ENCODE assay signal across 8 cellular contexts in genomic region chr20:19937651-19938420, GRCh38.
DNase-seq lines count a peak whose midpoint lies in the region; ATAC-seq and TF ChIP-seq lines count a peak whose summit lies in the region.

No MANE protein-coding gene starts in this region.

- H3K4me1 ChIP-seq in stomach: peaks cover 21 to 46% (median 28%) of the 10 kb centered on the region in 4 donors

- peaks cover 2% of the 10 kb centered on the region for H3K36me3 Mint-ChIP-seq in activated naive CD4-positive, alpha-beta T cell treated with anti-CD3 and anti-CD28 coated beads, Interleukin-2, amount 10 ng/mL, durations not matched to agents 7 days and 5 days

- H3K9me3 Mint-ChIP-seq in activated naive CD4-positive, alpha-beta T cell treated with anti-CD3 and anti-CD28 coated beads, Interleukin-2, amount 10 ng/mL, durations not matched to agents 7 days and 5 days: no peaks in the 10 kb centered on the region

- TF ChIP-seq POLR2A in stomach (IDR thresholded peaks at IDR 0.05): no peak

- CTCF ChIA-PET in activated naive CD4-positive, alpha-beta T cell treated with anti-CD3 and anti-CD28 coated beads, Interleukin-2, amount 10 ng/mL, durations not matched to agents 7 days and 5 days (lab: Charles Lee): interaction anchor here (0.7 kb wide), 1 partner anchor 57 kb away, joined by 3 read pairs; no protein-coding TSS in a partner anchor

- WGBS in stomach, 5 donors: 63 to 84% (median 81%) methylated on average over 8 of the region's 8 CpGs

- no peaks in the 10 kb centered on the region for H3K9me3 ChIP-seq in stomach

- DNase-seq in activated CD8-positive, alpha-beta memory T cell treated with anti-CD3 and anti-CD28 coated beads for 24 hours: peak; percentile 57
- DNase-seq in activated CD8-positive, alpha-beta memory T cell treated with anti-CD3 and anti-CD28 coated beads, Interleukin-2, amount 50 U/mL, for 48 hours: no peak
- peak; percentile 40 for DNase-seq in activated naive CD4-positive, alpha-beta T cell treated with anti-CD3 and anti-CD28 coated beads, Interleukin-2, amount 10 ng/mL, durations not matched to agents 7 days and 5 days
- no peak for DNase-seq in stomach
- no peak for DNase-seq in activated effector memory CD4-positive, alpha-beta T cell treated with anti-CD3 and anti-CD28 coated beads, Interleukin-2, amount 50 U/mL, for 16 hours
- DNase-seq in NCI-H1092 treated with DMSO at 0.1 percent for 48 hours (lab: John Stamatoyannopoulos, UW): no peak
- DNase-seq in activated gamma-delta T cell (lab: John Stamatoyannopoulos, UW): no peak

- no peaks in the 10 kb centered on the region for H3K27me3 ChIP-seq in stomach

- intact Hi-C loops in stomach (cut with DNase I; ENCODE audit: low total_unique reads): no loop called here

- TF ChIP-seq CTCF in stomach (IDR thresholded peaks at IDR 0.05): no peak

- H3K4me3 Mint-ChIP-seq in activated naive CD4-positive, alpha-beta T cell treated with anti-CD3 and anti-CD28 coated beads, Interleukin-2, amount 10 ng/mL, durations not matched to agents 7 days and 5 days: peak overlapping the region; percentile 13

- H3K4me1 Mint-ChIP-seq in activated naive CD4-positive, alpha-beta T cell treated with anti-CD3 and anti-CD28 coated beads, Interleukin-2, amount 10 ng/mL, durations not matched to agents 7 days and 5 days: peaks cover 22% of the 10 kb centered on the region

- no peak overlapping the region for H3K27ac Mint-ChIP-seq in activated naive CD4-positive, alpha-beta T cell treated with anti-CD3 and anti-CD28 coated beads, Interleukin-2, amount 10 ng/mL, durations not matched to agents 7 days and 5 days

- H3K36me3 ChIP-seq in stomach: peaks cover 0 to 19% (median 12%) of the 10 kb centered on the region in 4 donors

- peak; percentile 61 for ATAC-seq in HG03060 (IDR thresholded peaks at IDR 0.05; ENCODE audit: low read depth, unreplicated experiment)

- TF ChIP-seq EP300 in stomach (IDR thresholded peaks at IDR 0.05): no peak

- H3K27me3 Mint-ChIP-seq in activated naive CD4-positive, alpha-beta T cell treated with anti-CD3 and anti-CD28 coated beads, Interleukin-2, amount 10 ng/mL, durations not matched to agents 7 days and 5 days: peaks cover 60% of the 10 kb centered on the region

- peak overlapping the region in 3 of 5 donors; percentile 8 to 74 (median 34) for H3K27ac ChIP-seq in stomach

- H3K4me3 ChIP-seq in stomach: no peak overlapping the region

Comparison
In these comparisons a context has a peak if more than half of its experiments do, and no peak if none do; other contexts are left out.
1. DNase-seq: peak in activated CD8-positive, alpha-beta memory T cell treated with anti-CD3 and anti-CD28 coated beads for 24 hours (single experiment) and activated naive CD4-positive, alpha-beta T cell treated with anti-CD3 and anti-CD28 coated beads, Interleukin-2, amount 10 ng/mL, durations not matched to agents 7 days and 5 days (single experiment); none in activated CD8-positive, alpha-beta memory T cell treated with anti-CD3 and anti-CD28 coated beads, Interleukin-2, amount 50 U/mL, for 48 hours (single experiment), stomach (single experiment), activated effector memory CD4-positive, alpha-beta T cell treated with anti-CD3 and anti-CD28 coated beads, Interleukin-2, amount 50 U/mL, for 16 hours (single experiment), NCI-H1092 treated with DMSO at 0.1 percent for 48 hours (single experiment) and activated gamma-delta T cell (single experiment).